23 cellular contexts compared by ENCODE assay signal in genomic region chr9:136331030-136331429, GRCh38. TPM values are rescaled to one million over a fixed set of nuclear protein-coding genes. Genes with fewer than 3 reads are reported as not detected.
"Had no signal": no experiment of that assay in that cellular context is flagged by ENCODE, and none has a peak within 500 bp of the region (broad histone marks: within the 10 kb centered on the region; RNA-seq: fewer than 3 reads in every experiment).

No MANE protein-coding gene starts in this region.

- H3K27me3 ChIP-seq: sigmoid colon, testis, tibial artery had no signal

- FAIRE-seq: endothelial cell of umbilical vein, islet of Langerhans had no signal

- H3K9ac ChIP-seq: parathyroid adenoma had no signal

- H3K36me3 ChIP-seq: colonic mucosa, esophagus squamous epithelium had no signal

- DNase-seq: colonic mucosa; effector CD8-positive, alpha-beta T cell; esophagus squamous epithelium; foreskin melanocyte; glutamatergic neuron; hippocampal formation; kidney glomerular epithelial cell; mesenchymal stem cell; mucosa of descending colon; naive B cell; sigmoid colon; stimulated activated CD4-positive, alpha-beta T cell treated with anti-CD3 and anti-CD28 coated beads, Interleukin-4, amount 100 ng/mL, for 4 hours; stimulated activated naive CD8-positive, alpha-beta T cell treated with anti-CD3 and anti-CD28 coated beads, Interleukin-15, Interleukin-2, amounts not matched to agents 100 U/mL and 50 U/mL, for 24 hours; testis; tibial artery had no signal

- H3K4me3 ChIP-seq: colonic mucosa, esophagus squamous epithelium, heart right ventricle, mucosa of descending colon, sigmoid colon, testis, tibial artery had no signal

- H3K27ac ChIP-seq: colonic mucosa, esophagus squamous epithelium, heart right ventricle, parathyroid adenoma, sigmoid colon, testis, tibial artery had no signal

- H3K9me3 ChIP-seq: colonic mucosa, esophagus squamous epithelium, heart right ventricle, mucosa of descending colon, sigmoid colon, testis, tibial artery had no signal

- H3K4me1 ChIP-seq: colonic mucosa, parathyroid adenoma had no signal

RNA-seq across cellular contexts. Expression of gene CCDC187, which starts 27.1 kb away (rescaled TPM):
- total RNA-seq: chondrocyte; endothelial cell of umbilical vein; esophagus squamous epithelium; lung microvascular endothelial cell; natural killer cell treated with Interleukin-12 subunit alpha and Interleukin-12 subunit beta and Interleukin-15 and Interleukin-18, amount 100 ng/mL, for 72 hours; osteoblast; sigmoid colon had no signal
- polyA plus RNA-seq: endothelial cell of umbilical vein had no signal
